Comparison of ENCODE assay signal across 8 cellular contexts in genomic region chr12:6341439-6342139, GRCh38. TPM values are rescaled to one million over a fixed set of nuclear protein-coding genes. Genes with fewer than 3 reads are reported as not detected.
A peak's percentile ranks its signal among the peaks of the same experiment; 100 is the strongest.
DNase-seq lines count a peak whose midpoint lies in the region; ATAC-seq and TF ChIP-seq lines count a peak whose summit lies in the region.

TNFRSF1A (minus strand) TSS chr12:6342076; CDS start chr12:6341814, 262 bp downstream.

- no peaks in the 10 kb centered on the region for H3K27me3 ChIP-seq in mesenchymal stem cell (ENCODE audit: control insufficient read depth in 1 of 2, insufficient read depth in 1 of 2, low read length in 2 of 2)

- peaks cover under 1% of the 10 kb centered on the region for H3K9me3 Mint-ChIP-seq in activated CD4-positive, alpha-beta T cell treated with anti-CD3 and anti-CD28 coated beads, Interleukin-2, amount 10 ng/mL, durations not matched to agents 24 days and 14 days
- no peaks in the 10 kb centered on the region for H3K9me3 Mint-ChIP-seq in endothelial cell (ENCODE audit: unreplicated experiment)

- no peak within 1 kb of the TSS for H3K27ac Mint-ChIP-seq in activated CD4-positive, alpha-beta T cell treated with anti-CD3 and anti-CD28 coated beads, Interleukin-2, amount 10 ng/mL, durations not matched to agents 24 days and 14 days
- H3K27ac Mint-ChIP-seq in endothelial cell (ENCODE audit: unreplicated experiment): peak within 1 kb of the TSS; percentile 95

- peaks cover 31% of the 10 kb centered on the region for H3K4me1 ChIP-seq in mesenchymal stem cell (ENCODE audit: control insufficient read depth, insufficient read depth, low read depth, low read length)

- peaks cover 6% of the 10 kb centered on the region for H3K36me3 Mint-ChIP-seq in activated CD4-positive, alpha-beta T cell treated with anti-CD3 and anti-CD28 coated beads, Interleukin-2, amount 10 ng/mL, durations not matched to agents 24 days and 14 days (ENCODE audit: low read depth)
- peaks cover 4% of the 10 kb centered on the region for H3K36me3 Mint-ChIP-seq in endothelial cell (ENCODE audit: low read depth, unreplicated experiment)

- peak within 1 kb of the TSS; percentile 66 for H2BK15ac ChIP-seq in mesenchymal stem cell (ENCODE audit: low read depth, poor library complexity, severe bottlenecking)

- peaks cover 4% of the 10 kb centered on the region for H3K79me1 ChIP-seq in mesenchymal stem cell (replicated peaks; ENCODE audit: low read length, poor library complexity, severe bottlenecking)

- no peak for ATAC-seq in HG02642 (IDR thresholded peaks at IDR 0.05; ENCODE audit: poor library complexity, unreplicated experiment)

- peak within 1 kb of the TSS; percentile 67 for H2BK5ac ChIP-seq in mesenchymal stem cell (ENCODE audit: low read depth, low read length, poor library complexity, severe bottlenecking)

- peak within 1 kb of the TSS; percentile 98 for H3K9ac ChIP-seq in mesenchymal stem cell (ENCODE audit: low read length)

- WGBS in mesenchymal stem cell: under 1% methylated on average over 19 of the region's 21 CpGs

- peak within 1 kb of the TSS; percentile 79 for H4K8ac ChIP-seq in mesenchymal stem cell (ENCODE audit: low read length)

- no peak for TF ChIP-seq CTCF in endothelial cell (IDR thresholded peaks at IDR 0.05; ENCODE audit: unreplicated experiment)

- H3K4me3 ChIP-seq in mesenchymal stem cell (ENCODE audit: insufficient read depth in 1 of 2, low read depth in 1 of 2, low read length in 2 of 2): peak within 1 kb of the TSS; percentile 70 to 96

- DNase-seq in EH (ENCODE audit: low read depth) (peak; percentile 88), endothelial cell (ENCODE audit: low spot score) (peak; percentile 48), mesenchymal stem cell (peak; percentile 89), stromal cell of bone marrow (ENCODE audit: low read depth) (peak; percentile 80), NCI-H2171 (lab: John Stamatoyannopoulos, UW) (no peak)
- peak; percentile 83 for DNase-seq in activated CD4-positive, alpha-beta T cell treated with anti-CD3 and anti-CD28 coated beads, Interleukin-2, amount 10 ng/mL, durations not matched to agents 24 days and 14 days

- peak within 1 kb of the TSS; percentile 88 to 96 for H3K4ac ChIP-seq in mesenchymal stem cell (ENCODE audit: low read depth in 1 of 2, low read length in 2 of 2)

- H2BK12ac ChIP-seq in mesenchymal stem cell (ENCODE audit: low read length in 2 of 2): peak within 1 kb of the TSS; percentile 92 to 96

- H3K9me3 ChIP-seq in KOPT-K1 (ENCODE audit: insufficient read depth, low read length, poor library complexity, severe bottlenecking): no peaks in the 10 kb centered on the region
- no peaks in the 10 kb centered on the region for H3K9me3 ChIP-seq in mesenchymal stem cell (ENCODE audit: control insufficient read depth, low read length)

- peak within 1 kb of the TSS; percentile 21 to 97 for H3K14ac ChIP-seq in mesenchymal stem cell (ENCODE audit: low read length in 2 of 2)

- H3K4me1 Mint-ChIP-seq in activated CD4-positive, alpha-beta T cell treated with anti-CD3 and anti-CD28 coated beads, Interleukin-2, amount 10 ng/mL, durations not matched to agents 24 days and 14 days: peaks cover 40% of the 10 kb centered on the region
- H3K4me1 Mint-ChIP-seq in endothelial cell (ENCODE audit: unreplicated experiment): peaks cover 27% of the 10 kb centered on the region

- H3K4me2 ChIP-seq in mesenchymal stem cell (ENCODE audit: low read length, poor library complexity, severe bottlenecking): peak within 1 kb of the TSS; percentile 76

- H3K18ac ChIP-seq in mesenchymal stem cell (ENCODE audit: low read depth in 1 of 2, low read length in 2 of 2): peak within 1 kb of the TSS; percentile 92 to 98

- peak within 1 kb of the TSS in 1 of 2 experiments; percentile 96 for H3K23ac ChIP-seq in mesenchymal stem cell (ENCODE audit: low read length in 2 of 2)

- peak within 1 kb of the TSS; percentile 99 for H3K27ac ChIP-seq in KOPT-K1 (ENCODE audit: low read depth, low read length, poor library complexity, severe bottlenecking)
- H3K27ac ChIP-seq in mesenchymal stem cell (ENCODE audit: low read length, poor library complexity, severe bottlenecking): peak within 1 kb of the TSS; percentile 99

- peak within 1 kb of the TSS; percentile 81 for H2BK120ac ChIP-seq in mesenchymal stem cell (ENCODE audit: low read depth, low read length)

- H3K36me3 ChIP-seq in KOPT-K1 (ENCODE audit: insufficient read depth, low read length) (no peaks in the 10 kb centered on the region), mesenchymal stem cell (ENCODE audit: control insufficient read depth in 1 of 2, insufficient read depth in 2 of 2, low read depth in 1 of 2, low read length in 2 of 2) (peaks cover 4 to 7% of the 10 kb centered on the region in 2 experiments)

- H3K27me3 Mint-ChIP-seq in activated CD4-positive, alpha-beta T cell treated with anti-CD3 and anti-CD28 coated beads, Interleukin-2, amount 10 ng/mL, durations not matched to agents 24 days and 14 days: no peaks in the 10 kb centered on the region
- peaks cover 11% of the 10 kb centered on the region for H3K27me3 Mint-ChIP-seq in endothelial cell (ENCODE audit: unreplicated experiment)

- intact Hi-C loops in activated CD4-positive, alpha-beta T cell treated with anti-CD3 and anti-CD28 coated beads, Interleukin-2, amount 10 ng/mL, durations not matched to agents 24 days and 14 days (cut with micrococcal nuclease): loop anchor here (1.0 kb wide), 1 partner anchor 23 kb away; no protein-coding TSS in a partner anchor

- peak within 1 kb of the TSS; percentile 79 for H2AK5ac ChIP-seq in mesenchymal stem cell (ENCODE audit: low read length, severe bottlenecking)

- peak within 1 kb of the TSS; percentile 95 for H4K91ac ChIP-seq in mesenchymal stem cell (ENCODE audit: low read length)

- H2AFZ ChIP-seq in mesenchymal stem cell (ENCODE audit: low read depth, low read length): no peak within 1 kb of the TSS

- no peak within 1 kb of the TSS for H3K4me3 Mint-ChIP-seq in activated CD4-positive, alpha-beta T cell treated with anti-CD3 and anti-CD28 coated beads, Interleukin-2, amount 10 ng/mL, durations not matched to agents 24 days and 14 days
- no peak within 1 kb of the TSS for H3K4me3 Mint-ChIP-seq in endothelial cell (ENCODE audit: unreplicated experiment)

RNA-seq across cellular contexts. Expression of gene TNFRSF1A, which starts in this region (rescaled TPM):
- total RNA-seq in activated CD4-positive, alpha-beta T cell treated with anti-CD3 and anti-CD28 coated beads, Interleukin-2, amount 10 ng/mL, durations not matched to agents 24 days and 14 days: 52.7 and 54.4 TPM in 2 replicates
- 125 TPM for total RNA-seq in endothelial cell (ENCODE audit: unreplicated experiment)
- 307 TPM for polyA plus RNA-seq in mesenchymal stem cell (2013, experiment 1 of 2)
- polyA plus RNA-seq in mesenchymal stem cell (2013, experiment 2 of 2): 298 TPM
